Comparison of ENCODE assay signal across 8 cellular contexts in genomic region chr11:33893711-33894401, GRCh38. TPM values are rescaled to one million over a fixed set of nuclear protein-coding genes. Genes with fewer than 3 reads are reported as not detected.
DNase-seq lines count a peak whose midpoint lies in the region; ATAC-seq and TF ChIP-seq lines count a peak whose summit lies in the region.

No MANE protein-coding gene starts in this region.

- DNase-seq in NOMO-1 treated with dmso at 0.1 percent for 144 hours (lab: John Stamatoyannopoulos, UW; ENCODE audit: unreplicated experiment) = peak; percentile 97
- peak; percentile 22 to 83 (median 73) for DNase-seq in naive thymus-derived CD8-positive, alpha-beta T cell
- no peak for DNase-seq in WTC11 (ENCODE audit: low spot score)
- no peak for DNase-seq in SJCRH30
- no peak for DNase-seq in NCI-H69 (lab: John Stamatoyannopoulos, UW)

- H3K4me1 Mint-ChIP-seq in activated T-helper 17 cell treated with anti-CD3 and anti-CD28 coated beads, Interleukin-2, amount 50 U/mL, for 72 hours = peaks cover 25% of the 10 kb centered on the region
- peaks cover 35 to 71% (median 51%) of the 10 kb centered on the region in 4 donors for H3K4me1 Mint-ChIP-seq in naive thymus-derived CD8-positive, alpha-beta T cell
- H3K4me1 Mint-ChIP-seq in WTC11 = peaks cover 20% of the 10 kb centered on the region

- H3K27me3 ChIP-seq in SJCRH30 = no peaks in the 10 kb centered on the region

- POLR2A ChIA-PET in naive thymus-derived CD8-positive, alpha-beta T cell (lab: Charles Lee) = interaction anchor here (1.5 kb wide), 1 partner anchor 19 kb away, joined by 3 read pairs; no protein-coding TSS in a partner anchor
- POLR2A ChIA-PET in WTC11 (lab: Charles Lee) = no interaction called here

- H3K9me3 Mint-ChIP-seq in activated T-helper 17 cell treated with anti-CD3 and anti-CD28 coated beads, Interleukin-2, amount 50 U/mL, for 72 hours = no peaks in the 10 kb centered on the region
- H3K9me3 Mint-ChIP-seq in naive thymus-derived CD8-positive, alpha-beta T cell = peaks cover 0 to 2% (median 0%) of the 10 kb centered on the region in 9 donors
- peaks cover 5% of the 10 kb centered on the region; the same call in 1 of the 2 replicates for H3K9me3 Mint-ChIP-seq in WTC11

- peak overlapping the region; percentile 9 for H3K27ac Mint-ChIP-seq in activated T-helper 17 cell treated with anti-CD3 and anti-CD28 coated beads, Interleukin-2, amount 50 U/mL, for 72 hours
- peak overlapping the region; percentile 60 to 94 (median 86) for H3K27ac Mint-ChIP-seq in naive thymus-derived CD8-positive, alpha-beta T cell
- H3K27ac Mint-ChIP-seq in WTC11 = no peak overlapping the region

- no peak for TF ChIP-seq CTCF in GM12875 (IDR thresholded peaks at IDR 0.05; ENCODE audit: borderline replicate concordance, insufficient read depth, low read depth, low read length)
- TF ChIP-seq CTCF in WTC11 (IDR thresholded peaks at IDR 0.05) = no peak

- no peak overlapping the region for H3K27ac ChIP-seq in SJCRH30

- peak overlapping the region; percentile 35 for H3K4me3 Mint-ChIP-seq in activated T-helper 17 cell treated with anti-CD3 and anti-CD28 coated beads, Interleukin-2, amount 50 U/mL, for 72 hours
- peak overlapping the region; percentile 77 to 94 (median 86) for H3K4me3 Mint-ChIP-seq in naive thymus-derived CD8-positive, alpha-beta T cell
- H3K4me3 Mint-ChIP-seq in WTC11 = no peak overlapping the region

- H3K4me1 ChIP-seq in SJCRH30 = peaks cover 2% of the 10 kb centered on the region

- no peaks in the 10 kb centered on the region for H3K36me3 Mint-ChIP-seq in activated T-helper 17 cell treated with anti-CD3 and anti-CD28 coated beads, Interleukin-2, amount 50 U/mL, for 72 hours (ENCODE audit: low read depth)
- H3K36me3 Mint-ChIP-seq in naive thymus-derived CD8-positive, alpha-beta T cell = peaks cover 0 to 3% (median 0%) of the 10 kb centered on the region in 3 donors
- no peaks in the 10 kb centered on the region for H3K36me3 Mint-ChIP-seq in WTC11

- peak; percentile 79 for ATAC-seq in GM21825 (IDR thresholded peaks at IDR 0.05; ENCODE audit: unreplicated experiment)
- ATAC-seq in activated T-helper 17 cell treated with anti-CD3 and anti-CD28 coated beads, Interleukin-2, amount 50 U/mL, for 72 hours (replicated peaks) = peak; percentile 94
- peak; percentile 92 to 93 for ATAC-seq in naive thymus-derived CD8-positive, alpha-beta T cell
- no peak for ATAC-seq in WTC11

- no peaks in the 10 kb centered on the region for H3K36me3 ChIP-seq in SJCRH30

- CTCF ChIA-PET in WTC11 (lab: Charles Lee) = no interaction called here

- no peaks in the 10 kb centered on the region for H3K9me3 ChIP-seq in SJCRH30 (replicated peaks)

- H3K27me3 Mint-ChIP-seq in activated T-helper 17 cell treated with anti-CD3 and anti-CD28 coated beads, Interleukin-2, amount 50 U/mL, for 72 hours = peaks cover 65% of the 10 kb centered on the region
- H3K27me3 Mint-ChIP-seq in naive thymus-derived CD8-positive, alpha-beta T cell = peaks cover 28 to 53% (median 39%) of the 10 kb centered on the region in 5 donors
- no peaks in the 10 kb centered on the region for H3K27me3 Mint-ChIP-seq in WTC11 (ENCODE audit: low read depth)

- H3K4me3 ChIP-seq in GM12875 (ENCODE audit: low read depth, low read length) (peak overlapping the region; percentile 51), SJCRH30 (no peak overlapping the region)

TF ChIP-seq in WTC11, 78 proteins besides CTCF, POLR2A, EP300 and RAD21:
- TF ChIP-seq ZNF416 (CRISPR knock-in tag; IDR thresholded peaks at IDR 0.05) (no peak), ZSCAN18 (CRISPR knock-in tag; IDR thresholded peaks at IDR 0.05) (no peak), SMAD4 (CRISPR knock-in tag; IDR thresholded peaks at IDR 0.05) (no peak)

RNA-seq across cellular contexts. Expression of gene LMO2, which starts 2.0 kb away (rescaled TPM):
- not detected for total RNA-seq in activated T-helper 17 cell treated with anti-CD3 and anti-CD28 coated beads, Interleukin-2, amount 50 U/mL, for 72 hours
- under 1 TPM; 0.47 to 0.99 TPM for total RNA-seq in naive thymus-derived CD8-positive, alpha-beta T cell
- not detected for polyA plus RNA-seq in naive thymus-derived CD8-positive, alpha-beta T cell
- total RNA-seq in WTC11 (2021) = 1.0 to 3.4 TPM (median 1.4 TPM) in 3 replicates
- total RNA-seq in SJCRH30 (2014; rRNA removed; shearing (Covaris generic)) = 0.63 and 1.2 TPM in 2 replicates

Comparison
In these comparisons a context has a peak if more than half of its experiments do, and no peak if none do; other contexts are left out.
1. DNase-seq: peak in NOMO-1 treated with dmso at 0.1 percent for 144 hours (single experiment) and naive thymus-derived CD8-positive, alpha-beta T cell (10 of 10); none in WTC11 (single experiment), SJCRH30 (0 of 2) and NCI-H69 (single experiment).